ENCODE assay signal across 8 cellular contexts in genomic region chr7:99141756-99142726, GRCh38. TPM values are rescaled to one million over a fixed set of nuclear protein-coding genes. Genes with fewer than 3 reads are reported as not detected.
DNase-seq lines count a peak whose midpoint lies in the region; ATAC-seq, FAIRE-seq and TF ChIP-seq lines count a peak whose summit lies in the region.

No MANE protein-coding gene starts in this region.

- TF ChIP-seq CTCF in heart left ventricle (IDR thresholded peaks at IDR 0.05) (no peak), tibial nerve (IDR thresholded peaks at IDR 0.05) (no peak)

- 21 to 33% (median 30%) methylated on average over 30 of the region's 30 CpGs for WGBS in heart left ventricle, 4 donors
- 9 to 10% methylated on average over 30 of the region's 30 CpGs for WGBS in tibial nerve, 2 donors

- peaks cover 4% of the 10 kb centered on the region for H3K36me3 Mint-ChIP-seq in activated naive CD8-positive, alpha-beta T cell treated with anti-CD3 and anti-CD28 coated beads, Interleukin-2, amount 50 U/mL, for 24 hours (ENCODE audit: low read depth)

- H3K27ac Mint-ChIP-seq in activated naive CD8-positive, alpha-beta T cell treated with anti-CD3 and anti-CD28 coated beads, Interleukin-2, amount 50 U/mL, for 24 hours: peak overlapping the region; percentile 88

- ATAC-seq in SK-N-SH treated with all-trans-retinoic acid at 6 μM for 48 hours (peak; percentile 53), heart left ventricle (peak; percentile 58 to 75 (median 72)), HG03280 (IDR thresholded peaks at IDR 0.05; ENCODE audit: unreplicated experiment) (no peak), GM19023 (IDR thresholded peaks at IDR 0.05; ENCODE audit: unreplicated experiment) (no peak)
- ATAC-seq in activated naive CD8-positive, alpha-beta T cell treated with anti-CD3 and anti-CD28 coated beads, Interleukin-2, amount 50 U/mL, for 24 hours: no peak

- peaks cover 54% of the 10 kb centered on the region for H3K4me1 Mint-ChIP-seq in activated naive CD8-positive, alpha-beta T cell treated with anti-CD3 and anti-CD28 coated beads, Interleukin-2, amount 50 U/mL, for 24 hours

- H3K27ac ChIP-seq in heart left ventricle (peak overlapping the region; percentile 63 to 100 (median 98)), tibial nerve (peak overlapping the region; percentile 99 to 100 (median 100))

- intact Hi-C loops in heart left ventricle (cut with DNase I): loop anchor here (5.0 to 10.0 kb wide), 8 partner anchors 40 to 183 kb away; partner anchors contain the start of gene ARPC1A (in 4 of the 10)

- H3K9me3 ChIP-seq in heart left ventricle (no peaks in the 10 kb centered on the region), tibial nerve (no peaks in the 10 kb centered on the region)

- no peaks in the 10 kb centered on the region for H3K9me3 Mint-ChIP-seq in activated naive CD8-positive, alpha-beta T cell treated with anti-CD3 and anti-CD28 coated beads, Interleukin-2, amount 50 U/mL, for 24 hours

- H3K4me1 ChIP-seq in heart left ventricle: peaks cover 0 to 60% (median 34%) of the 10 kb centered on the region in 12 donors
- peaks cover 0 to 60% (median 29%) of the 10 kb centered on the region in 4 donors for H3K4me1 ChIP-seq in tibial nerve

- H3K4me3 ChIP-seq in heart left ventricle (peak overlapping the region in 11 of 12 donors; percentile 17 to 100 (median 99)), tibial nerve (peak overlapping the region; percentile 61 to 100 (median 98))

- TF ChIP-seq POLR2A in H54 (IDR thresholded peaks at IDR 0.05; ENCODE audit: low read depth, low read length) (peak; percentile 28; the same call in 1 of the 2 replicates), heart left ventricle (IDR thresholded peaks at IDR 0.05) (no peak), tibial nerve (IDR thresholded peaks at IDR 0.05) (peak in 1 of 2 donors; percentile 46)

- TF ChIP-seq EP300 in tibial nerve (IDR thresholded peaks at IDR 0.05): peak in 1 of 2 donors; percentile 79

- H3K27me3 ChIP-seq in heart left ventricle (no peaks in the 10 kb centered on the region), tibial nerve (no peaks in the 10 kb centered on the region)

- no peak for FAIRE-seq in H54 (lab: Jason Lieb, UNC)

- peak overlapping the region; percentile 87 for H3K4me3 Mint-ChIP-seq in activated naive CD8-positive, alpha-beta T cell treated with anti-CD3 and anti-CD28 coated beads, Interleukin-2, amount 50 U/mL, for 24 hours

- no peaks in the 10 kb centered on the region for H3K36me3 ChIP-seq in heart left ventricle
- no peaks in the 10 kb centered on the region for H3K36me3 ChIP-seq in tibial nerve

- peak; percentile 32 for DNase-seq in H54 (ENCODE audit: insufficient read length, low spot score)
- peak; percentile 61 for DNase-seq in activated naive CD8-positive, alpha-beta T cell treated with anti-CD3 and anti-CD28 coated beads, Interleukin-2, amount 50 U/mL, for 24 hours
- DNase-seq in heart left ventricle: peak; percentile 59 to 72 (median 66)
- DNase-seq in pons (ENCODE audit: low spot score): peak; percentile 75
- peak; percentile 63 to 77 for DNase-seq in tibial nerve (ENCODE audit: low spot score in 2 of 2)

- no peaks in the 10 kb centered on the region for H3K27me3 Mint-ChIP-seq in activated naive CD8-positive, alpha-beta T cell treated with anti-CD3 and anti-CD28 coated beads, Interleukin-2, amount 50 U/mL, for 24 hours

TF ChIP-seq in SK-N-SH treated with all-trans-retinoic acid at 6 μM for 48 hours, 23 proteins besides CTCF, POLR2A, EP300 and RAD21:
- TF ChIP-seq SNAI2 (CRISPR knock-in tag; IDR thresholded peaks at IDR 0.05) (no peak), ZFP30 (CRISPR knock-in tag; IDR thresholded peaks at IDR 0.05) (no peak), OSR1 (CRISPR knock-in tag; IDR thresholded peaks at IDR 0.05) (no peak), ARNTL (CRISPR knock-in tag; IDR thresholded peaks at IDR 0.05; ENCODE audit: borderline replicate concordance, low read depth) (no peak), CSDC2 (CRISPR knock-in tag; IDR thresholded peaks at IDR 0.05) (no peak), TOX (CRISPR knock-in tag; IDR thresholded peaks at IDR 0.05; ENCODE audit: borderline replicate concordance) (no peak), ZNF70 (CRISPR knock-in tag; IDR thresholded peaks at IDR 0.05) (no peak), GLIS3 (CRISPR knock-in tag; IDR thresholded peaks at IDR 0.05) (no peak), RARB (CRISPR knock-in tag; IDR thresholded peaks at IDR 0.05) (no peak), ZFP3 (CRISPR knock-in tag; IDR thresholded peaks at IDR 0.05) (no peak), ZNF565 (CRISPR knock-in tag; conservative IDR thresholded peaks at IDR 0.05; ENCODE audit: low read depth) (no peak), ESRRG (CRISPR knock-in tag; IDR thresholded peaks at IDR 0.05) (no peak), PPARA (CRISPR knock-in tag; IDR thresholded peaks at IDR 0.05; ENCODE audit: borderline replicate concordance) (no peak)
- TF ChIP-seq, protein P1, sequence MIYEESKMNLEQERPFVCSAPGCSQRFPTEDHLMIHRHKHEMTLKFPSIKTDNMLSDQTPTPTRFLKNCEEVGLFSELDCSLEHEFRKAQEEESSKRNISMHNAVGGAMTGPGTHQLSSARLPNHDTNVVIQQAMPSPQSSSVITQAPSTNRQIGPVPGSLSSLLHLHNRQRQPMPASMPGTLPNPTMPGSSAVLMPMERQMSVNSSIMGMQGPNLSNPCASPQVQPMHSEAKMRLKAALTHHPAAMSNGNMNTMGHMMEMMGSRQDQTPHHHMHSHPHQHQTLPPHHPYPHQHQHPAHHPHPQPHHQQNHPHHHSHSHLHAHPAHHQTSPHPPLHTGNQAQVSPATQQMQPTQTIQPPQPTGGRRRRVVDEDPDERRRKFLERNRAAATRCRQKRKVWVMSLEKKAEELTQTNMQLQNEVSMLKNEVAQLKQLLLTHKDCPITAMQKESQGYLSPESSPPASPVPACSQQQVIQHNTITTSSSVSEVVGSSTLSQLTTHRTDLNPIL (CRISPR knock-in tag; IDR thresholded peaks at IDR 0.05; ENCODE audit: low read depth): no peak
- TF ChIP-seq, protein P2, sequence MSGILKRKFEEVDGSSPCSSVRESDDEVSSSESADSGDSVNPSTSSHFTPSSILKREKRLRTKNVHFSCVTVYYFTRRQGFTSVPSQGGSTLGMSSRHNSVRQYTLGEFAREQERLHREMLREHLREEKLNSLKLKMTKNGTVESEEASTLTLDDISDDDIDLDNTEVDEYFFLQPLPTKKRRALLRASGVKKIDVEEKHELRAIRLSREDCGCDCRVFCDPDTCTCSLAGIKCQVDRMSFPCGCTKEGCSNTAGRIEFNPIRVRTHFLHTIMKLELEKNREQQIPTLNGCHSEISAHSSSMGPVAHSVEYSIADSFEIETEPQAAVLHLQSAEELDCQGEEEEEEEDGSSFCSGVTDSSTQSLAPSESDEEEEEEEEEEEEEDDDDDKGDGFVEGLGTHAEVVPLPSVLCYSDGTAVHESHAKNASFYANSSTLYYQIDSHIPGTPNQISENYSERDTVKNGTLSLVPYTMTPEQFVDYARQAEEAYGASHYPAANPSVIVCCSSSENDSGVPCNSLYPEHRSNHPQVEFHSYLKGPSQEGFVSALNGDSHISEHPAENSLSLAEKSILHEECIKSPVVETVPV (CRISPR knock-in tag; IDR thresholded peaks at IDR 0.05): no peak
- TF ChIP-seq, protein P3, sequence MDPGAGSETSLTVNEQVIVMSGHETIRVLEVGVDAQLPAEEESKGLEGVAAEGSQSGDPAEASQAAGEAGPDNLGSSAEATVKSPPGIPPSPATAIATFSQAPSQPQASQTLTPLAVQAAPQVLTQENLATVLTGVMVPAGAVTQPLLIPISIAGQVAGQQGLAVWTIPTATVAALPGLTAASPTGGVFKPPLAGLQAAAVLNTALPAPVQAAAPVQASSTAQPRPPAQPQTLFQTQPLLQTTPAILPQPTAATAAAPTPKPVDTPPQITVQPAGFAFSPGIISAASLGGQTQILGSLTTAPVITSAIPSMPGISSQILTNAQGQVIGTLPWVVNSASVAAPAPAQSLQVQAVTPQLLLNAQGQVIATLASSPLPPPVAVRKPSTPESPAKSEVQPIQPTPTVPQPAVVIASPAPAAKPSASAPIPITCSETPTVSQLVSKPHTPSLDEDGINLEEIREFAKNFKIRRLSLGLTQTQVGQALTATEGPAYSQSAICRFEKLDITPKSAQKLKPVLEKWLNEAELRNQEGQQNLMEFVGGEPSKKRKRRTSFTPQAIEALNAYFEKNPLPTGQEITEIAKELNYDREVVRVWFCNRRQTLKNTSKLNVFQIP (CRISPR knock-in tag; IDR thresholded peaks at IDR 0.05; ENCODE audit: borderline replicate concordance, low read depth): no peak

RNA-seq across cellular contexts. Expression of gene SMURF1, which starts 1.9 kb away (rescaled TPM):
- total RNA-seq in heart left ventricle: 10 to 100 TPM in 7 of 9 donors, 1 to 10 TPM in 2; 8.0 to 15.4 (median 13.2) TPM
- polyA plus RNA-seq in heart left ventricle: 1 to 10 TPM; 3.5 to 9.5 TPM
- total RNA-seq in tibial nerve: 10 to 100 TPM; 28.2 to 35.4 (median 31.1) TPM

Comparison
In these comparisons a context has a peak if more than half of its experiments do, and no peak if none do; other contexts are left out.
1. ATAC-seq: peak in SK-N-SH treated with all-trans-retinoic acid at 6 μM for 48 hours (single experiment) and heart left ventricle (4 of 4); none in activated naive CD8-positive, alpha-beta T cell treated with anti-CD3 and anti-CD28 coated beads, Interleukin-2, amount 50 U/mL, for 24 hours (single experiment), HG03280 (single experiment) and GM19023 (single experiment).
2. Peak in every context shown above with its lines, with median percentiles within 50 percentile points of each other: DNase-seq.